13 cellular contexts compared by ENCODE assay signal in the genomic region with DNA sequence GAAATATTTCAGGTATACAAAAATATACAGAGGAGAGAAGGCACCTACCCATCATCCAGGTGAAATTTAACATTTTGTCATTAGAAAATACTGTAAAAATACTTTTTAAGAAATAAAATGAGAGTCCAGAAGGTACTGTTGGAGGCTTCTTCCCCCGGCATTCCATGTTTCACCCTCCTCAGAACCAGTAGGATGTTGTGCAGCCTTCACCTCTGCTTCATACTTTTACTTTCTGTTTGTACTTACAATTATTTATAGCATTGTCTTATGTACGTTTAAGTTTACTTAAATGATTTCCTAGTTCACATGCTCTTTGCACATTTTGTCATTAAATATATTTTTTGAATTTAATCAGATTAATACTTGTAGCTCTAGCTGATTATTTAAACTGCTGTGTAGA. TPM values are rescaled to one million over a fixed set of nuclear protein-coding genes. Genes with fewer than 3 reads are reported as not detected.
DNase-seq lines count a peak whose midpoint lies in the region; ATAC-seq and TF ChIP-seq lines count a peak whose summit lies in the region.
"Had no signal": no experiment of that assay in that cellular context is flagged by ENCODE, and none has a peak within 500 bp of the region (broad histone marks: within the 10 kb centered on the region; RNA-seq: fewer than 3 reads in every experiment).

No MANE protein-coding gene starts in this region.

- H2BK15ac ChIP-seq in mesenchymal stem cell (ENCODE audit: low read depth, poor library complexity, severe bottlenecking): no peak overlapping the region

- H4K91ac ChIP-seq in mesenchymal stem cell (ENCODE audit: low read length): no peak overlapping the region

- H3K9ac ChIP-seq in mesenchymal stem cell (ENCODE audit: low read length): peak overlapping the region; percentile 50

- no peak overlapping the region for H2AK5ac ChIP-seq in mesenchymal stem cell (ENCODE audit: low read length, severe bottlenecking)

- no peak overlapping the region for H3K4ac ChIP-seq in mesenchymal stem cell (ENCODE audit: low read depth in 1 of 2, low read length in 2 of 2)

- H3K27ac ChIP-seq in CD8-positive, alpha-beta memory T cell (ENCODE audit: low read depth, low read length): no peak overlapping the region
- no peak overlapping the region for H3K27ac ChIP-seq in mesenchymal stem cell (ENCODE audit: low read length, poor library complexity, severe bottlenecking)
- H3K27ac ChIP-seq: right atrium auricular region, transverse colon had no signal

- peaks cover 0 to 3% (median 0%) of the 10 kb centered on the region in 5 donors for H3K9me3 Mint-ChIP-seq in CD8-positive, alpha-beta memory T cell
- peaks cover 4% of the 10 kb centered on the region; the same call in 1 of the 2 replicates for H3K9me3 Mint-ChIP-seq in HFFc6
- no peaks in the 10 kb centered on the region for H3K9me3 Mint-ChIP-seq in activated naive CD8-positive, alpha-beta T cell treated with anti-CD3 and anti-CD28 coated beads, Interleukin-2, amount 10 ng/mL, durations not matched to agents 7 days and 5 days

- peaks cover 16 to 50% (median 45%) of the 10 kb centered on the region in 3 donors for H3K4me1 Mint-ChIP-seq in CD8-positive, alpha-beta memory T cell
- H3K4me1 Mint-ChIP-seq in HFFc6 (ENCODE audit: low read depth): peaks cover 85% of the 10 kb centered on the region
- H3K4me1 Mint-ChIP-seq in activated naive CD8-positive, alpha-beta T cell treated with anti-CD3 and anti-CD28 coated beads, Interleukin-2, amount 10 ng/mL, durations not matched to agents 7 days and 5 days: peaks cover 14% of the 10 kb centered on the region

- peak overlapping the region; percentile 43 for H3K4me3 ChIP-seq in CD8-positive, alpha-beta memory T cell (ENCODE audit: low read length)
- peak overlapping the region in 1 of 2 experiments; percentile 45 for H3K4me3 ChIP-seq in mesenchymal stem cell (ENCODE audit: insufficient read depth in 1 of 2, low read depth in 1 of 2, low read length in 2 of 2)
- H3K4me3 ChIP-seq: right atrium auricular region had no signal

- POLR2A ChIA-PET in CD8-positive, alpha-beta memory T cell (lab: Charles Lee): no interaction called here
- POLR2A ChIA-PET in activated naive CD8-positive, alpha-beta T cell treated with anti-CD3 and anti-CD28 coated beads, Interleukin-2, amount 10 ng/mL, durations not matched to agents 7 days and 5 days (lab: Charles Lee): no interaction called here

- H3K4me3 Mint-ChIP-seq in CD8-positive, alpha-beta memory T cell: peak overlapping the region; percentile 46 to 90 (median 85)
- peak overlapping the region; percentile 83 for H3K4me3 Mint-ChIP-seq in HFFc6
- H3K4me3 Mint-ChIP-seq in activated naive CD8-positive, alpha-beta T cell treated with anti-CD3 and anti-CD28 coated beads, Interleukin-2, amount 10 ng/mL, durations not matched to agents 7 days and 5 days: peak overlapping the region; percentile 57

- no peaks in the 10 kb centered on the region for H3K9me3 ChIP-seq in CD8-positive, alpha-beta memory T cell (ENCODE audit: low read length)
- H3K9me3 ChIP-seq in mesenchymal stem cell (ENCODE audit: control insufficient read depth, low read length): no peaks in the 10 kb centered on the region
- H3K9me3 ChIP-seq: right atrium auricular region, transverse colon had no signal

- no peaks in the 10 kb centered on the region for H3K36me3 ChIP-seq in CD8-positive, alpha-beta memory T cell (ENCODE audit: insufficient read depth, low read length)
- peaks cover 0 to 45% of the 10 kb centered on the region in 2 experiments for H3K36me3 ChIP-seq in mesenchymal stem cell (ENCODE audit: control insufficient read depth in 1 of 2, insufficient read depth in 2 of 2, low read depth in 1 of 2, low read length in 2 of 2)
- H3K36me3 ChIP-seq: right atrium auricular region, transverse colon had no signal

- H3K4me1 ChIP-seq in CD8-positive, alpha-beta memory T cell (ENCODE audit: insufficient read depth, low read length): no peaks in the 10 kb centered on the region
- no peaks in the 10 kb centered on the region for H3K4me1 ChIP-seq in mesenchymal stem cell (ENCODE audit: control insufficient read depth, insufficient read depth, low read depth, low read length)
- H3K4me1 ChIP-seq: right atrium auricular region, transverse colon had no signal

- no peak overlapping the region for H3K23ac ChIP-seq in mesenchymal stem cell (ENCODE audit: low read length in 2 of 2)

- H2AFZ ChIP-seq in mesenchymal stem cell (ENCODE audit: low read depth, low read length): no peak overlapping the region

- no peak overlapping the region for H3K14ac ChIP-seq in mesenchymal stem cell (ENCODE audit: low read length in 2 of 2)

- H3K27me3 ChIP-seq in CD8-positive, alpha-beta memory T cell (ENCODE audit: insufficient read depth, low read length, poor library complexity, severe bottlenecking): no peaks in the 10 kb centered on the region
- no peaks in the 10 kb centered on the region for H3K27me3 ChIP-seq in mesenchymal stem cell (ENCODE audit: control insufficient read depth in 1 of 2, insufficient read depth in 1 of 2, low read length in 2 of 2)
- H3K27me3 ChIP-seq: right atrium auricular region, transverse colon had no signal

- H2BK120ac ChIP-seq in mesenchymal stem cell (ENCODE audit: low read depth, low read length): no peak overlapping the region

- H3K27ac Mint-ChIP-seq in CD8-positive, alpha-beta memory T cell: peak overlapping the region in 7 of 8 donors; percentile 48 to 87 (median 82)
- H3K27ac Mint-ChIP-seq in HFFc6: peak overlapping the region; percentile 60
- peak overlapping the region; percentile 47 for H3K27ac Mint-ChIP-seq in activated naive CD8-positive, alpha-beta T cell treated with anti-CD3 and anti-CD28 coated beads, Interleukin-2, amount 10 ng/mL, durations not matched to agents 7 days and 5 days

- no peak overlapping the region for H3K18ac ChIP-seq in mesenchymal stem cell (ENCODE audit: low read depth in 1 of 2, low read length in 2 of 2)

- no peak overlapping the region for H2BK5ac ChIP-seq in mesenchymal stem cell (ENCODE audit: low read depth, low read length, poor library complexity, severe bottlenecking)

- H2BK12ac ChIP-seq in mesenchymal stem cell (ENCODE audit: low read length in 2 of 2): no peak overlapping the region

- peaks cover 1 to 14% (median 8%) of the 10 kb centered on the region in 3 donors for H3K36me3 Mint-ChIP-seq in CD8-positive, alpha-beta memory T cell
- H3K36me3 Mint-ChIP-seq in HFFc6 (ENCODE audit: low read depth): peaks cover 79% of the 10 kb centered on the region
- peaks cover 14% of the 10 kb centered on the region for H3K36me3 Mint-ChIP-seq in activated naive CD8-positive, alpha-beta T cell treated with anti-CD3 and anti-CD28 coated beads, Interleukin-2, amount 10 ng/mL, durations not matched to agents 7 days and 5 days

- TF ChIP-seq CTCF in HFFc6 (IDR thresholded peaks at IDR 0.05): no peak

- WGBS in mesenchymal stem cell: no CpG with 5 or more reads among the region's 2 CpGs

- H4K8ac ChIP-seq in mesenchymal stem cell (ENCODE audit: low read length): no peak overlapping the region

- peak; percentile 65 for ATAC-seq in activated naive CD8-positive, alpha-beta T cell treated with anti-CD3 and anti-CD28 coated beads, Interleukin-2, amount 10 ng/mL, durations not matched to agents 7 days and 5 days (ENCODE audit: low read depth)
- ATAC-seq in HG03108 (IDR thresholded peaks at IDR 0.05; ENCODE audit: unreplicated experiment): no peak
- no peak for ATAC-seq in HG03571 (IDR thresholded peaks at IDR 0.05; ENCODE audit: unreplicated experiment)

- H3K27me3 Mint-ChIP-seq in CD8-positive, alpha-beta memory T cell: peaks cover 0 to 2% of the 10 kb centered on the region in 2 donors
- no peaks in the 10 kb centered on the region; the same call in 1 of the 2 replicates for H3K27me3 Mint-ChIP-seq in HFFc6 (ENCODE audit: insufficient read depth)
- H3K27me3 Mint-ChIP-seq in activated naive CD8-positive, alpha-beta T cell treated with anti-CD3 and anti-CD28 coated beads, Interleukin-2, amount 10 ng/mL, durations not matched to agents 7 days and 5 days: no peaks in the 10 kb centered on the region

- H3K79me1 ChIP-seq in mesenchymal stem cell (replicated peaks; ENCODE audit: low read length, poor library complexity, severe bottlenecking): no peaks in the 10 kb centered on the region

- CTCF ChIA-PET in CD8-positive, alpha-beta memory T cell (lab: Charles Lee): no interaction called here

- H3K4me2 ChIP-seq in mesenchymal stem cell (ENCODE audit: low read length, poor library complexity, severe bottlenecking): no peak overlapping the region

- no peak for DNase-seq in CD8-positive, alpha-beta memory T cell
- DNase-seq in HFFc6 (no peak), mesenchymal stem cell (peak; percentile 27), putamen (ENCODE audit: low spot score) (no peak), hepatic stellate cell (ENCODE audit: low spot score) (no peak)
- no peak for DNase-seq in activated naive CD8-positive, alpha-beta T cell treated with anti-CD3 and anti-CD28 coated beads, Interleukin-2, amount 10 ng/mL, durations not matched to agents 7 days and 5 days
- DNase-seq: glutamatergic neuron, NCI-H187, T1000, transverse colon had no signal

RNA-seq across cellular contexts. Expression of a gene that starts 30.9 kb away (rescaled TPM):
- total RNA-seq in CD8-positive, alpha-beta memory T cell: 1 to 10 TPM; 1.4 to 1.7 TPM
- polyA plus RNA-seq in CD8-positive, alpha-beta memory T cell: 1.5 TPM
- 100 to 1,000 TPM in 4 of 6 experiments, 10 to 100 TPM in 2; 78.0 to 131 (median 114) TPM for total RNA-seq in HFFc6 (2021; fragmentation: NEBNext Ultra II Directional; extraction: Animal tissue kit (Norgen Biotek cat#: 25700))
- total RNA-seq in activated naive CD8-positive, alpha-beta T cell treated with anti-CD3 and anti-CD28 coated beads, Interleukin-2, amount 10 ng/mL, durations not matched to agents 7 days and 5 days: 1 to 10 TPM; 1.3 to 1.4 TPM
- 21.2 TPM for polyA plus RNA-seq in mesenchymal stem cell (2013, experiment 1 of 2)
- 20.6 TPM for polyA plus RNA-seq in mesenchymal stem cell (2013, experiment 2 of 2)

Comparison
In these comparisons a context has a peak if more than half of its experiments do, and no peak if none do; other contexts are left out.
1. RNA of a gene that starts 30.9 kb away (total RNA-seq): 78.0 to 131 TPM in HFFc6; 1.4 to 1.7 TPM in CD8-positive, alpha-beta memory T cell and 1.3 to 1.4 TPM in activated naive CD8-positive, alpha-beta T cell treated with anti-CD3 and anti-CD28 coated beads, Interleukin-2, amount 10 ng/mL, durations not matched to agents 7 days and 5 days; every median in the first group is over 10 times any median in the second.
2. Peak in every context shown above with its lines, with median percentiles within 50 percentile points of each other: H3K27ac Mint-ChIP-seq and H3K4me3 Mint-ChIP-seq.